In genomic region chr19:1169921-1170885, GRCh38 we compare ENCODE assay signal across 8 cellular contexts. TPM values are rescaled to one million over a fixed set of nuclear protein-coding genes. Genes with fewer than 3 reads are reported as not detected.
DNase-seq lines count a peak whose midpoint lies in the region; ATAC-seq, FAIRE-seq and TF ChIP-seq lines count a peak whose summit lies in the region.

No MANE protein-coding gene starts in this region.

- no peaks in the 10 kb centered on the region for H3K9me3 ChIP-seq in iPS-15b (ENCODE audit: control insufficient read depth, insufficient read depth, low read length)
- H3K9me3 ChIP-seq in thyroid gland: no peaks in the 10 kb centered on the region

- peaks cover 29% of the 10 kb centered on the region for H3K4me1 Mint-ChIP-seq in activated CD8-positive, alpha-beta T cell treated with anti-CD3 and anti-CD28 coated beads, Interleukin-2, amount 10 ng/mL, durations not matched to agents 7 days and 5 days (ENCODE audit: low read depth)
- peaks cover 66% of the 10 kb centered on the region for H3K4me1 Mint-ChIP-seq in stimulated activated memory B cell treated with anti-CD40 and anti-IgM and Interleukin-4, amounts not matched to agents 10 μg/mL and 1 μg/mL and 100 μg/mL, for 72 hours

- H3K27me3 Mint-ChIP-seq in activated CD8-positive, alpha-beta T cell treated with anti-CD3 and anti-CD28 coated beads, Interleukin-2, amount 10 ng/mL, durations not matched to agents 7 days and 5 days (ENCODE audit: low read depth): no peaks in the 10 kb centered on the region
- no peaks in the 10 kb centered on the region for H3K27me3 Mint-ChIP-seq in stimulated activated memory B cell treated with anti-CD40 and anti-IgM and Interleukin-4, amounts not matched to agents 10 μg/mL and 1 μg/mL and 100 μg/mL, for 72 hours

- intact Hi-C loops in thyroid gland (cut with DNase I): no loop called here

- peaks cover 18% of the 10 kb centered on the region for H3K36me3 Mint-ChIP-seq in activated CD8-positive, alpha-beta T cell treated with anti-CD3 and anti-CD28 coated beads, Interleukin-2, amount 10 ng/mL, durations not matched to agents 7 days and 5 days (ENCODE audit: low read depth)
- H3K36me3 Mint-ChIP-seq in stimulated activated memory B cell treated with anti-CD40 and anti-IgM and Interleukin-4, amounts not matched to agents 10 μg/mL and 1 μg/mL and 100 μg/mL, for 72 hours: peaks cover 25% of the 10 kb centered on the region

- peak overlapping the region; percentile 2 for H3K27ac Mint-ChIP-seq in activated CD8-positive, alpha-beta T cell treated with anti-CD3 and anti-CD28 coated beads, Interleukin-2, amount 10 ng/mL, durations not matched to agents 7 days and 5 days
- H3K27ac Mint-ChIP-seq in stimulated activated memory B cell treated with anti-CD40 and anti-IgM and Interleukin-4, amounts not matched to agents 10 μg/mL and 1 μg/mL and 100 μg/mL, for 72 hours: no peak overlapping the region

- DNase-seq in H54 (ENCODE audit: insufficient read length, low spot score): peak; percentile 70
- no peak for DNase-seq in activated CD8-positive, alpha-beta T cell treated with anti-CD3 and anti-CD28 coated beads, Interleukin-2, amount 10 ng/mL, durations not matched to agents 7 days and 5 days
- no peak for DNase-seq in activated CD4-positive, alpha-beta T cell treated with anti-CD3 and anti-CD28 coated beads, Interleukin-2, amount 50 U/mL, for 1 hour
- DNase-seq in NCI-H748 (lab: John Stamatoyannopoulos, UW; ENCODE audit: unreplicated experiment): no peak
- no peak for DNase-seq in thyroid gland
- no peak for DNase-seq in GM12892 (ENCODE audit: insufficient read length)

- H3K27me3 ChIP-seq in iPS-15b (ENCODE audit: control insufficient read depth, insufficient read depth, low read length) (no peaks in the 10 kb centered on the region), thyroid gland (no peaks in the 10 kb centered on the region)

- H3K4me3 ChIP-seq in iPS-15b (ENCODE audit: low read depth, low read length) (no peak overlapping the region), thyroid gland (replicated peaks in 1 of 3) (no peak overlapping the region)

- POLR2A ChIA-PET in activated CD8-positive, alpha-beta T cell treated with anti-CD3 and anti-CD28 coated beads, Interleukin-2, amount 10 ng/mL, durations not matched to agents 7 days and 5 days (lab: Charles Lee): no interaction called here

- H3K4me3 Mint-ChIP-seq in activated CD8-positive, alpha-beta T cell treated with anti-CD3 and anti-CD28 coated beads, Interleukin-2, amount 10 ng/mL, durations not matched to agents 7 days and 5 days: no peak overlapping the region
- peak overlapping the region; percentile 1 for H3K4me3 Mint-ChIP-seq in stimulated activated memory B cell treated with anti-CD40 and anti-IgM and Interleukin-4, amounts not matched to agents 10 μg/mL and 1 μg/mL and 100 μg/mL, for 72 hours

- no peaks in the 10 kb centered on the region for H3K9me3 Mint-ChIP-seq in activated CD8-positive, alpha-beta T cell treated with anti-CD3 and anti-CD28 coated beads, Interleukin-2, amount 10 ng/mL, durations not matched to agents 7 days and 5 days (ENCODE audit: insufficient read depth)
- no peaks in the 10 kb centered on the region for H3K9me3 Mint-ChIP-seq in stimulated activated memory B cell treated with anti-CD40 and anti-IgM and Interleukin-4, amounts not matched to agents 10 μg/mL and 1 μg/mL and 100 μg/mL, for 72 hours

- H3K4me1 ChIP-seq in iPS-15b (ENCODE audit: control insufficient read depth, insufficient read depth, low read length) (peaks cover 4% of the 10 kb centered on the region), thyroid gland (peaks cover 45 to 69% of the 10 kb centered on the region in 2 donors)

- H3K9ac ChIP-seq in iPS-15b (ENCODE audit: low read depth, low read length): peak overlapping the region; percentile 54

- ATAC-seq in activated CD8-positive, alpha-beta T cell treated with anti-CD3 and anti-CD28 coated beads, Interleukin-2, amount 10 ng/mL, durations not matched to agents 7 days and 5 days: no peak
- no peak for ATAC-seq in stimulated activated memory B cell treated with anti-CD40 and anti-IgM and Interleukin-4, amounts not matched to agents 10 μg/mL and 1 μg/mL and 100 μg/mL, for 72 hours

- no peak overlapping the region for H3K27ac ChIP-seq in thyroid gland

- H3K36me3 ChIP-seq in iPS-15b (ENCODE audit: control insufficient read depth, insufficient read depth, low read length) (peaks cover 3% of the 10 kb centered on the region), thyroid gland (peaks cover 0 to 7% of the 10 kb centered on the region in 2 donors)

- CTCF ChIA-PET in activated CD8-positive, alpha-beta T cell treated with anti-CD3 and anti-CD28 coated beads, Interleukin-2, amount 10 ng/mL, durations not matched to agents 7 days and 5 days (lab: Charles Lee): no interaction called here

- TF ChIP-seq POLR2A in H54 (IDR thresholded peaks at IDR 0.05; ENCODE audit: low read depth, low read length): no peak
- no peak for TF ChIP-seq POLR2A in thyroid gland (IDR thresholded peaks at IDR 0.05)
- TF ChIP-seq POLR2A in GM12892 (IDR thresholded peaks at IDR 0.05; ENCODE audit: low read depth, low read length): no peak

- 87 to 92% methylated on average over 34 to 43 of the region's 52 CpGs for WGBS in thyroid gland, 2 donors

- TF ChIP-seq CTCF in thyroid gland (IDR thresholded peaks at IDR 0.05): no peak

- FAIRE-seq in H54 (lab: Jason Lieb, UNC) (no peak), GM12892 (lab: Jason Lieb, UNC) (no peak)

RNA-seq across cellular contexts. Expression of gene SBNO2, which starts 3.9 kb away (rescaled TPM):
- total RNA-seq in activated CD8-positive, alpha-beta T cell treated with anti-CD3 and anti-CD28 coated beads, Interleukin-2, amount 10 ng/mL, durations not matched to agents 7 days and 5 days: 10 to 100 TPM; 58.6 to 70.5 TPM
- 10 to 100 TPM; 22.8 to 69.0 (median 25.5) TPM for total RNA-seq in thyroid gland
- polyA plus RNA-seq in GM12892 (2012; ENCODE audit: missing spikeins): 6.4 TPM

RNA-seq across cellular contexts. Expression of gene STK11, which starts 35.4 kb away (rescaled TPM):
- total RNA-seq in activated CD8-positive, alpha-beta T cell treated with anti-CD3 and anti-CD28 coated beads, Interleukin-2, amount 10 ng/mL, durations not matched to agents 7 days and 5 days: 10 to 100 TPM; 68.8 to 70.8 TPM
- 10 to 100 TPM; 60.2 to 83.4 (median 71.1) TPM for total RNA-seq in thyroid gland
- 13.8 TPM for polyA plus RNA-seq in GM12892 (2012; ENCODE audit: missing spikeins)
